ENCODE assay signal across 25 cellular contexts in genomic region chr1:84795213-84795612, GRCh38.
A peak's percentile ranks its signal among the peaks of the same experiment; 100 is the strongest.
DNase-seq lines count a peak whose midpoint lies in the region; ATAC-seq, FAIRE-seq and TF ChIP-seq lines count a peak whose summit lies in the region.
"Had no signal": no experiment of that assay in that cellular context is flagged by ENCODE, and none has a peak within 500 bp of the region (broad histone marks: within the 10 kb centered on the region; RNA-seq: fewer than 3 reads in every experiment).

No MANE protein-coding gene starts in this region.

- POLR2A ChIA-PET in HepG2 (lab: Yijun Ruan, JAX) (no interaction called here), K562 (lab: Yijun Ruan, JAX) (no interaction called here)

- in situ Hi-C loops in HepG2 (cut with HindIII; ENCODE audit: extremely low pct_ligation_motif_present, low pct_unique_long_range_greater_than_20kb): no loop called here
- in situ Hi-C loops in K562 (cut with MboI): no loop called here
- in situ Hi-C loops in GM23248 (cut with MboI): no loop called here

- H3K9ac ChIP-seq in HepG2 (ENCODE audit: insufficient read depth, low read depth, low read length): no peak overlapping the region
- no peak overlapping the region for H3K9ac ChIP-seq in K562 (ENCODE audit: insufficient read depth in 1 of 2, low read depth in 2 of 2, low read length in 2 of 2)
- H3K9ac ChIP-seq in GM23248: no peak overlapping the region
- H3K9ac ChIP-seq: BLaER1 had no signal

- TF ChIP-seq POLR2A in HepG2 (IDR thresholded peaks at IDR 0.05; ENCODE audit: insufficient read depth in 1 of 2, low read depth in 2 of 2, low read length in 2 of 2) (no peak), right lobe of liver (IDR thresholded peaks at IDR 0.05) (no peak), K562 (conservative IDR thresholded peaks at IDR 0.05) (no peak), esophagus muscularis mucosa (IDR thresholded peaks at IDR 0.05; ENCODE audit: low read depth) (no peak)

- H3K4me2 ChIP-seq in HepG2 (ENCODE audit: low read depth, low read length) (no peak overlapping the region), K562 (ENCODE audit: insufficient read depth, low read length) (no peak overlapping the region), GM23248 (ENCODE audit: unreplicated experiment) (no peak overlapping the region)
- H3K4me2 ChIP-seq: BLaER1 had no signal

- H4K20me1 ChIP-seq in HepG2 (ENCODE audit: insufficient read depth, low read length) (no peaks in the 10 kb centered on the region), K562 (replicated peaks; ENCODE audit: control insufficient read depth, insufficient read depth, low read length) (no peaks in the 10 kb centered on the region), GM23248 (ENCODE audit: insufficient read depth) (no peaks in the 10 kb centered on the region)
- H4K20me1 ChIP-seq: BLaER1 had no signal

- H2AFZ ChIP-seq in HepG2 (ENCODE audit: low read length) (no peak overlapping the region), K562 (ENCODE audit: low read depth, low read length) (no peak overlapping the region), GM23248 (no peak overlapping the region)

- no peak for TF ChIP-seq RAD21 in HepG2 (CRISPR knock-in tag; IDR thresholded peaks at IDR 0.05)
- no peak for TF ChIP-seq RAD21 in K562 (CRISPR knock-in tag; conservative IDR thresholded peaks at IDR 0.05 in 1 of 2, IDR thresholded peaks at IDR 0.05 in 1 of 2)

- H3K4me3 ChIP-seq in HepG2 (replicated peaks in 1 of 3; ENCODE audit: insufficient read depth in 1 of 3, low read depth in 2 of 3, low read length in 3 of 3): no peak overlapping the region
- H3K4me3 ChIP-seq in right lobe of liver: no peak overlapping the region
- no peak overlapping the region for H3K4me3 ChIP-seq in K562
- H3K4me3 ChIP-seq in esophagus muscularis mucosa: no peak overlapping the region
- no peak overlapping the region for H3K4me3 ChIP-seq in GM23248
- H3K4me3 ChIP-seq: BLaER1, GM12878 had no signal

- no peaks in the 10 kb centered on the region for H3K9me2 ChIP-seq in GM23248 (ENCODE audit: insufficient read depth)

- DNase-seq in HepG2 (ENCODE audit: low spot score) (no peak), right lobe of liver (no peak), K562 (ENCODE audit: extremely low read depth in 1 of 4, low spot score in 3 of 4) (no peak), esophagus muscularis mucosa (ENCODE audit: extremely low spot score) (peak; percentile 8), epidermal melanocyte (ENCODE audit: insufficient read length, low spot score) (no peak), GM23248 (no peak)
- DNase-seq: 8988T; ACHN; BE2C; C1 segment of cervical spinal cord; CD4-positive, alpha-beta memory T cell; CD4-positive, CD25-positive, alpha-beta regulatory T cell; CD8-positive, alpha-beta memory T cell; COR-L47; DMS 273 treated with DMSO at 0.1 percent for 48 hours; DMS153; DMS53; DMS79; DND-41; EL; GDM1 had no signal

- no peaks in the 10 kb centered on the region for H3K79me2 ChIP-seq in HepG2 (ENCODE audit: insufficient read depth, low read length)
- H3K79me2 ChIP-seq in K562 (ENCODE audit: control insufficient read depth, insufficient read depth, low read length): no peaks in the 10 kb centered on the region
- no peaks in the 10 kb centered on the region for H3K79me2 ChIP-seq in GM23248 (ENCODE audit: insufficient read depth)

- H3K27ac ChIP-seq in HepG2 (ENCODE audit: extremely low read length, insufficient read depth, low read length) (no peak overlapping the region), right lobe of liver (no peak overlapping the region), K562 (ENCODE audit: extremely low read depth, low read depth, low read length) (no peak overlapping the region), esophagus muscularis mucosa (replicated peaks in 1 of 4) (no peak overlapping the region), GM23248 (no peak overlapping the region)
- H3K27ac ChIP-seq: BLaER1 had no signal

- WGBS in HepG2 (ENCODE audit: low lambda C conversion rate): 14% methylated on average over 2 of the region's 2 CpGs
- 75% methylated on average over 2 of the region's 2 CpGs for WGBS in right lobe of liver (ENCODE audit: insufficient coverage, low coverage, low lambda C conversion rate, missing lambda C conversion rate)
- 0% methylated on average over 2 of the region's 2 CpGs for WGBS in K562 (ENCODE audit: insufficient coverage, low coverage, missing lambda C conversion rate)
- WGBS in esophagus muscularis mucosa: 100% methylated on average over 2 of the region's 2 CpGs
- WGBS in GM23248 (ENCODE audit: low coverage in 1 of 2, low lambda C conversion rate in 2 of 2, missing lambda C conversion rate in 2 of 2), 2 experiments: 79 to 86% methylated on average over 2 of the region's 2 CpGs

- H3F3A ChIP-seq in GM23248 (ENCODE audit: insufficient read depth): no peaks in the 10 kb centered on the region

- no TSS peak for BruUV-seq in HepG2 (replicated peaks; lab: Mats Ljungman, UMichigan)
- no TSS peak for BruUV-seq in K562 (replicated peaks; lab: Mats Ljungman, UMichigan)

- H3K27me3 ChIP-seq in HepG2 (ENCODE audit: control insufficient read depth in 1 of 2, insufficient read depth in 2 of 2, low read length in 2 of 2) (no peaks in the 10 kb centered on the region), right lobe of liver (no peaks in the 10 kb centered on the region), K562 (ENCODE audit: control insufficient read depth in 2 of 2, insufficient read depth in 2 of 2, low read length in 2 of 2) (no peaks in the 10 kb centered on the region), esophagus muscularis mucosa (no peaks in the 10 kb centered on the region), GM23248 (replicated peaks; ENCODE audit: insufficient read depth) (no peaks in the 10 kb centered on the region)
- H3K27me3 ChIP-seq: BE2C, BLaER1 had no signal

- CTCF ChIA-PET in HepG2 (lab: Yijun Ruan, JAX; ENCODE audit: low intra/inter-chr PET ratio, low total read pairs): no interaction called here
- CTCF ChIA-PET in K562 (lab: Yijun Ruan, JAX; ENCODE audit: low intra/inter-chr PET ratio): no interaction called here

- H3K9me1 ChIP-seq in K562 (ENCODE audit: control insufficient read depth, insufficient read depth, low read length): no peaks in the 10 kb centered on the region

- FAIRE-seq in HepG2 (lab: Jason Lieb, UNC) (no peak), K562 (lab: Jason Lieb, UNC) (no peak)
- FAIRE-seq: A204.1, GM12878, GM18507 had no signal

- no peak for TF ChIP-seq EP300 in HepG2 (IDR thresholded peaks at IDR 0.05; ENCODE audit: low read depth in 2 of 2, low read length in 2 of 2)
- no peak for TF ChIP-seq EP300 in HepG2 (CRISPR knock-in tag; IDR thresholded peaks at IDR 0.05; ENCODE audit: borderline replicate concordance)
- no peak for TF ChIP-seq EP300 in K562 (IDR thresholded peaks at IDR 0.05; ENCODE audit: low read length)
- TF ChIP-seq EP300 in esophagus muscularis mucosa (IDR thresholded peaks at IDR 0.05): no peak

- H3K36me3 ChIP-seq in HepG2 (replicated peaks in 1 of 2; ENCODE audit: control insufficient read depth in 1 of 2, insufficient read depth in 2 of 2, low read length in 2 of 2): no peaks in the 10 kb centered on the region
- H3K36me3 ChIP-seq in right lobe of liver: no peaks in the 10 kb centered on the region
- H3K36me3 ChIP-seq in K562 (ENCODE audit: control insufficient read depth, insufficient read depth, low read length): no peaks in the 10 kb centered on the region
- no peaks in the 10 kb centered on the region for H3K36me3 ChIP-seq in esophagus muscularis mucosa
- no peaks in the 10 kb centered on the region for H3K36me3 ChIP-seq in GM23248 (ENCODE audit: low read depth)
- H3K36me3 ChIP-seq: BE2C, BLaER1 had no signal

- H3K9me3 ChIP-seq in HepG2 (ENCODE audit: low read length) (no peaks in the 10 kb centered on the region), right lobe of liver (no peaks in the 10 kb centered on the region), K562 (replicated peaks; ENCODE audit: control insufficient read depth, insufficient read depth, low read depth, low read length) (no peaks in the 10 kb centered on the region), esophagus muscularis mucosa (peaks cover 0 to 6% (median 0%) of the 10 kb centered on the region in 4 donors), GM23248 (ENCODE audit: low read depth) (no peaks in the 10 kb centered on the region)
- H3K9me3 ChIP-seq: BE2C, BLaER1 had no signal

- no peak for TF ChIP-seq CTCF in HepG2 (CRISPR knock-in tag; IDR thresholded peaks at IDR 0.05)
- TF ChIP-seq CTCF in right lobe of liver (IDR thresholded peaks at IDR 0.05): no peak
- no peak for TF ChIP-seq CTCF in K562 (IDR thresholded peaks at IDR 0.05 in 2 of 3, conservative IDR thresholded peaks at IDR 0.05 in 1 of 3; ENCODE audit: insufficient read depth in 2 of 3, low read depth in 1 of 3, low read length in 3 of 3)
- no peak for TF ChIP-seq CTCF in esophagus muscularis mucosa (IDR thresholded peaks at IDR 0.05)

- intact Hi-C loops in HepG2 (cut with micrococcal nuclease; ENCODE audit: unreplicated experiment) (no loop called here), right lobe of liver (cut with DNase I) (no loop called here), K562 (cut with micrococcal nuclease) (no loop called here), esophagus muscularis mucosa (cut with DNase I) (no loop called here)

- peaks cover 9% of the 10 kb centered on the region for H3K4me1 ChIP-seq in HepG2 (ENCODE audit: insufficient read depth, low read length)
- no peaks in the 10 kb centered on the region for H3K4me1 ChIP-seq in right lobe of liver
- H3K4me1 ChIP-seq in K562 (replicated peaks in 1 of 2; ENCODE audit: control insufficient read depth in 2 of 2, insufficient read depth in 2 of 2, low read length in 2 of 2): no peaks in the 10 kb centered on the region; a peak in 1 of 5 replicates
- H3K4me1 ChIP-seq in esophagus muscularis mucosa: no peaks in the 10 kb centered on the region
- H3K4me1 ChIP-seq in GM23248 (ENCODE audit: insufficient read depth): no peaks in the 10 kb centered on the region
- H3K4me1 ChIP-seq: BE2C had no signal

- ATAC-seq in HepG2 (no peak), right lobe of liver (no peak), K562 (no peak)
- ATAC-seq: GM12878 had no signal

TF ChIP-seq in HepG2, 621 proteins besides CTCF, POLR2A, EP300 and RAD21 (continues in another document):
- TF ChIP-seq CEBPB (IDR thresholded peaks at IDR 0.05; ENCODE audit: borderline replicate concordance, low read depth, low read length) (0 out of 2 replicates have a peak, but pooled peaks have one; percentile 24), JUNB (CRISPR knock-in tag; IDR thresholded peaks at IDR 0.05; ENCODE audit: borderline replicate concordance) (no peak)

TF ChIP-seq in K562, 482 proteins besides CTCF, POLR2A, EP300 and RAD21 (continues in another document):
- TF ChIP-seq POU5F1 (IDR thresholded peaks at IDR 0.05; ENCODE audit: borderline replicate concordance, low read depth, low read length, partially characterized antibody): no peak
- no peak for TF ChIP-seq NCOA1 (IDR thresholded peaks at IDR 0.05; ENCODE audit: low read depth)
- no peak for TF ChIP-seq ARID1B (IDR thresholded peaks at IDR 0.05)
- peak; percentile 36; the same call in 1 of the 2 replicates for TF ChIP-seq CEBPB (tag; IDR thresholded peaks at IDR 0.05)
- peak; percentile 14 for TF ChIP-seq DACH1 (IDR thresholded peaks at IDR 0.05; ENCODE audit: partially characterized antibody)

Comparison
In these comparisons a context has a peak if more than half of its experiments do, and no peak if none do; other contexts are left out.
1. Of the 241 proteins assayed by ChIP-seq in both HepG2 and K562: peak only in HepG2: none; only in K562: ATF4 and CEBPG; in both: CEBPB; in neither: 237; mixed calls (peak in some experiments, not most) for 1.